9 cellular contexts compared by ENCODE assay signal in genomic region chr1:202135221-202135721, GRCh38. TPM values are rescaled to one million over a fixed set of nuclear protein-coding genes. Genes with fewer than 3 reads are reported as not detected.
DNase-seq lines count a peak whose midpoint lies in the region; ATAC-seq and TF ChIP-seq lines count a peak whose summit lies in the region.
"Had no signal": no experiment of that assay in that cellular context is flagged by ENCODE, and none has a peak within 500 bp of the region (broad histone marks: within the 10 kb centered on the region; RNA-seq: fewer than 3 reads in every experiment).

No MANE protein-coding gene starts in this region.

- peaks cover 39% of the 10 kb centered on the region; the same call in 1 of the 2 replicates for H3K36me3 ChIP-seq in Loucy (ENCODE audit: insufficient read depth, low read length)
- H3K36me3 ChIP-seq in ovary: no peaks in the 10 kb centered on the region

- peaks cover 4% of the 10 kb centered on the region for H4K20me1 ChIP-seq in Loucy (ENCODE audit: insufficient read depth, low read length, poor library complexity, severe bottlenecking)

- no peak overlapping the region for H3K4me2 ChIP-seq in Loucy (ENCODE audit: low read depth, low read length, poor library complexity, severe bottlenecking)

- H3K27me3 Mint-ChIP-seq in glutamatergic neuron (ENCODE audit: unreplicated experiment): peaks cover 3% of the 10 kb centered on the region

- peaks cover 6% of the 10 kb centered on the region for H3K4me1 Mint-ChIP-seq in glutamatergic neuron (ENCODE audit: low read depth, unreplicated experiment)

- POLR2A ChIA-PET in RWPE1 (lab: Yijun Ruan, JAX; ENCODE audit: low non-redundant PET): interaction anchor here (0.6 kb wide), 1 partner anchor 64 kb away, joined by 5 read pairs; no protein-coding TSS in a partner anchor

- H3K79me2 ChIP-seq in Loucy (ENCODE audit: insufficient read depth, low read length): peaks cover 8% of the 10 kb centered on the region; the same call in 1 of the 2 replicates

- TF ChIP-seq POLR2A in ovary (IDR thresholded peaks at IDR 0.05): no peak

- no peak for TF ChIP-seq EP300 in ovary (IDR thresholded peaks at IDR 0.05)

- H3K4me3 ChIP-seq in Loucy (ENCODE audit: low read length, poor library complexity, severe bottlenecking) (no peak overlapping the region), ovary (no peak overlapping the region)

- TF ChIP-seq CTCF in Loucy (conservative IDR thresholded peaks at IDR 0.05; ENCODE audit: low read length): peak; percentile 81
- TF ChIP-seq CTCF in RWPE1 (conservative IDR thresholded peaks at IDR 0.05; ENCODE audit: low read depth): peak; percentile 86
- TF ChIP-seq CTCF in glutamatergic neuron (IDR thresholded peaks at IDR 0.05; ENCODE audit: partially characterized antibody, unreplicated experiment): peak; percentile 80
- peak; percentile 64 to 88 (median 78) for TF ChIP-seq CTCF in ovary (IDR thresholded peaks at IDR 0.05)

- no peaks in the 10 kb centered on the region for H3K9me3 ChIP-seq in Loucy (ENCODE audit: insufficient read depth, low read depth, low read length)
- H3K9me3 ChIP-seq in ovary: no peaks in the 10 kb centered on the region

- no peak overlapping the region for H3K4me3 Mint-ChIP-seq in glutamatergic neuron (ENCODE audit: unreplicated experiment)

- peak overlapping the region; percentile 28 for H3K27ac Mint-ChIP-seq in glutamatergic neuron (ENCODE audit: unreplicated experiment)

- WGBS in ovary, 3 donors: 27 to 33% (median 29%) methylated on average over 15 of the region's 15 CpGs

- H3K36me3 Mint-ChIP-seq in glutamatergic neuron (ENCODE audit: unreplicated experiment): no peaks in the 10 kb centered on the region

- no peaks in the 10 kb centered on the region for H3K27me3 ChIP-seq in Loucy (ENCODE audit: insufficient read depth, low read length, poor library complexity, severe bottlenecking)
- H3K27me3 ChIP-seq in ovary: no peaks in the 10 kb centered on the region

- no peak overlapping the region for H3K9ac ChIP-seq in Loucy (ENCODE audit: low read depth, low read length, poor library complexity, severe bottlenecking)

- ATAC-seq in GM18907 (IDR thresholded peaks at IDR 0.05; ENCODE audit: unreplicated experiment) (peak; percentile 58), HG03025 (IDR thresholded peaks at IDR 0.05; ENCODE audit: low FRiP score, unreplicated experiment) (no peak)

- no peak overlapping the region for H2AFZ ChIP-seq in Loucy (ENCODE audit: low read length)

- H3K27ac ChIP-seq in RWPE1 (peak overlapping the region; percentile 85), ovary (peak overlapping the region; percentile 57 to 93)

- H3K9me3 Mint-ChIP-seq in glutamatergic neuron (ENCODE audit: unreplicated experiment): peaks cover 2% of the 10 kb centered on the region

- peaks cover 4% of the 10 kb centered on the region for H3K4me1 ChIP-seq in Loucy (ENCODE audit: insufficient read depth, low read length, poor library complexity, severe bottlenecking)
- H3K4me1 ChIP-seq in ovary (ENCODE audit: insufficient read depth): peaks cover 18% of the 10 kb centered on the region

- H3F3A ChIP-seq in Loucy (ENCODE audit: low read depth): no peaks in the 10 kb centered on the region

- no peaks in the 10 kb centered on the region for H3K9me2 ChIP-seq in Loucy (replicated peaks; ENCODE audit: low read depth, low read length)

- intact Hi-C loops in ovary (cut with DNase I): loop anchor here in 3 of 4 donors (2.0 to 10.0 kb wide), 3 partner anchors 124 to 240 kb away; partner anchors contain the start of gene ELF3 (in 2 of the 3)

- CTCF ChIA-PET in RWPE1 (lab: Yijun Ruan, JAX): interaction anchor here (0.5 to 3.5 kb wide), 38 partner anchors 8 to 294 kb away, joined by 3 to 34 read pairs (median 5); partner anchors contain the start of genes ELF3 and RNPEP

- DNase-seq in AML-193 (lab: John Stamatoyannopoulos, UW) (peak; percentile 46 to 56), RWPE1 (ENCODE audit: low spot score) (peak; percentile 94), glutamatergic neuron (peak; percentile 64), ovary (peak; percentile 50 to 77 (median 66))
- DNase-seq in activated naive CD4-positive, alpha-beta T cell treated with anti-CD3 and anti-CD28 coated beads, Interleukin-2, amount 50 U/mL, for 16 hours: peak; percentile 49

RNA-seq across cellular contexts. Expression of gene ARL8A, which starts 9.3 kb away (rescaled TPM):
- total RNA-seq in glutamatergic neuron (ENCODE audit: unreplicated experiment): 160 TPM
- 10 to 100 TPM; 20.0 to 95.9 (median 67.6) TPM for total RNA-seq in ovary
- 10 to 100 TPM; 26.6 to 65.8 TPM for polyA plus RNA-seq in ovary

RNA-seq across cellular contexts. Expression of gene GPR37L1, which starts 12.6 kb away (rescaled TPM):
- not detected for total RNA-seq in glutamatergic neuron (ENCODE audit: unreplicated experiment)
- under 1 TPM in 5 of 7 donors, not detected in 2; 0.10 to 0.34 (median 0.13) TPM for total RNA-seq in ovary
- polyA plus RNA-seq in ovary: under 1 TPM; 0.01 to 0.03 TPM
- total RNA-seq: pulmonary artery endothelial cell had no signal

RNA-seq across cellular contexts. Expression of gene PTPN7, which starts 25.1 kb away (rescaled TPM):
- total RNA-seq in glutamatergic neuron (ENCODE audit: unreplicated experiment): not detected
- 1 to 10 TPM in 5 of 7 donors, under 1 TPM in 2; 0.58 to 4.8 (median 1.7) TPM for total RNA-seq in ovary
- 10 to 100 TPM in 1 of 2 donors, under 1 TPM in 1; 0.98 to 15.4 TPM for polyA plus RNA-seq in ovary

RNA-seq across cellular contexts. Expression of gene LGR6, which starts 58.3 kb away (rescaled TPM):
- total RNA-seq in glutamatergic neuron (ENCODE audit: unreplicated experiment) (0.37 TPM), ovary (10 to 100 TPM in 1 of 7 donors, 1 to 10 TPM in 3, under 1 TPM in 3; 0.24 to 12.4 (median 1.4) TPM)
- 1 to 10 TPM; 1.1 to 1.9 TPM for polyA plus RNA-seq in ovary
- total RNA-seq: pulmonary artery endothelial cell had no signal
